10 cellular contexts compared by ENCODE assay signal in genomic region chr18:78980777-78981651, GRCh38. TPM values are rescaled to one million over a fixed set of nuclear protein-coding genes. Genes with fewer than 3 reads are reported as not detected.
DNase-seq lines count a peak whose midpoint lies in the region; ATAC-seq and TF ChIP-seq lines count a peak whose summit lies in the region.
"Had no signal": no experiment of that assay in that cellular context is flagged by ENCODE, and none has a peak within 500 bp of the region (broad histone marks: within the 10 kb centered on the region; RNA-seq: fewer than 3 reads in every experiment).

No MANE protein-coding gene starts in this region.

- H3K4me3 ChIP-seq in CD8-positive, alpha-beta T cell (ENCODE audit: low read depth, low read length) = no peak overlapping the region
- H3K4me3 ChIP-seq in HUES6 (ENCODE audit: low read depth, low read length) = peak overlapping the region; percentile 82
- peak overlapping the region; percentile 53 for H3K4me3 ChIP-seq in ectodermal cell (ENCODE audit: insufficient read depth, low read depth, low read length)
- peak overlapping the region in 1 of 4 donors; percentile 7 for H3K4me3 ChIP-seq in gastrocnemius medialis

- ATAC-seq in CD8-positive, alpha-beta T cell = no peak
- ATAC-seq in natural killer cell treated with Interleukin-12 subunit alpha and Interleukin-12 subunit beta and Interleukin-15 and Interleukin-18, amount 100 ng/mL, for 72 hours = no peak
- ATAC-seq in gastrocnemius medialis (no peak), HG02840 (IDR thresholded peaks at IDR 0.05; ENCODE audit: low FRiP score, unreplicated experiment) (no peak), HG02798 (IDR thresholded peaks at IDR 0.05; ENCODE audit: poor library complexity, unreplicated experiment) (no peak)

- H3K27me3 Mint-ChIP-seq in CD8-positive, alpha-beta T cell (ENCODE audit: low read depth) = peaks cover 64% of the 10 kb centered on the region
- peaks cover 45 to 73% of the 10 kb centered on the region in 2 donors for H3K27me3 Mint-ChIP-seq in natural killer cell treated with Interleukin-12 subunit alpha and Interleukin-12 subunit beta and Interleukin-15 and Interleukin-18, amount 100 ng/mL, for 72 hours

- no peak overlapping the region for H3K27ac Mint-ChIP-seq in CD8-positive, alpha-beta T cell
- no peak overlapping the region for H3K27ac Mint-ChIP-seq in natural killer cell treated with Interleukin-12 subunit alpha and Interleukin-12 subunit beta and Interleukin-15 and Interleukin-18, amount 100 ng/mL, for 72 hours

- peak overlapping the region; percentile 85 for H3K9ac ChIP-seq in HUES6 (ENCODE audit: low read length)

- no peaks in the 10 kb centered on the region for H3K36me3 Mint-ChIP-seq in CD8-positive, alpha-beta T cell
- no peaks in the 10 kb centered on the region for H3K36me3 Mint-ChIP-seq in natural killer cell treated with Interleukin-12 subunit alpha and Interleukin-12 subunit beta and Interleukin-15 and Interleukin-18, amount 100 ng/mL, for 72 hours

- CTCF ChIA-PET in CD8-positive, alpha-beta T cell (lab: Charles Lee) = no interaction called here

- peak overlapping the region; percentile 45 for H3K4me3 Mint-ChIP-seq in CD8-positive, alpha-beta T cell
- H3K4me3 Mint-ChIP-seq in natural killer cell treated with Interleukin-12 subunit alpha and Interleukin-12 subunit beta and Interleukin-15 and Interleukin-18, amount 100 ng/mL, for 72 hours = peak overlapping the region; percentile 1

- no peak overlapping the region for H3K27ac ChIP-seq in CD8-positive, alpha-beta T cell (ENCODE audit: low read depth, low read length)
- H3K27ac ChIP-seq in HUES6 (ENCODE audit: low read depth, low read length) (peak overlapping the region; percentile 87), ectodermal cell (ENCODE audit: insufficient read depth, low read depth, low read length, poor library complexity, severe bottlenecking) (peak overlapping the region; percentile 47), gastrocnemius medialis (no peak overlapping the region)

- 0 to 1% methylated on average over 78 of the region's 78 CpGs for WGBS in ectodermal cell, 2 experiments

- POLR2A ChIA-PET in CD8-positive, alpha-beta T cell (lab: Charles Lee) = no interaction called here

- TF ChIP-seq CTCF in CD8-positive, alpha-beta T cell (IDR thresholded peaks at IDR 0.05) = no peak
- no peak for TF ChIP-seq CTCF in gastrocnemius medialis (IDR thresholded peaks at IDR 0.05 in 4 of 5, conservative IDR thresholded peaks at IDR 0.05 in 1 of 5)

- H3K4me1 Mint-ChIP-seq in CD8-positive, alpha-beta T cell (ENCODE audit: low read depth) = peaks cover 18% of the 10 kb centered on the region
- peaks cover 0 to 3% of the 10 kb centered on the region in 2 donors for H3K4me1 Mint-ChIP-seq in natural killer cell treated with Interleukin-12 subunit alpha and Interleukin-12 subunit beta and Interleukin-15 and Interleukin-18, amount 100 ng/mL, for 72 hours (ENCODE audit: low read depth in 2 of 2)

- H3K9me3 Mint-ChIP-seq in CD8-positive, alpha-beta T cell = no peaks in the 10 kb centered on the region
- H3K9me3 Mint-ChIP-seq in natural killer cell treated with Interleukin-12 subunit alpha and Interleukin-12 subunit beta and Interleukin-15 and Interleukin-18, amount 100 ng/mL, for 72 hours = no peaks in the 10 kb centered on the region

- H3K27me3 ChIP-seq in CD8-positive, alpha-beta T cell (ENCODE audit: insufficient read depth, low read length) = peaks cover 18% of the 10 kb centered on the region
- H3K27me3 ChIP-seq in HUES6 (ENCODE audit: control insufficient read depth, insufficient read depth, low read length) (peaks cover 36% of the 10 kb centered on the region), ectodermal cell (ENCODE audit: control insufficient read depth, insufficient read depth, low read length, poor library complexity, severe bottlenecking) (peaks cover 88% of the 10 kb centered on the region), gastrocnemius medialis (peaks cover 85 to 91% (median 87%) of the 10 kb centered on the region in 3 donors)

- H3K9me3 ChIP-seq in CD8-positive, alpha-beta T cell (ENCODE audit: low read length) = no peaks in the 10 kb centered on the region
- no peaks in the 10 kb centered on the region for H3K9me3 ChIP-seq in HUES6 (ENCODE audit: control insufficient read depth, insufficient read depth, low read depth, low read length)
- no peaks in the 10 kb centered on the region for H3K9me3 ChIP-seq in ectodermal cell (ENCODE audit: control insufficient read depth, low read length)
- H3K9me3 ChIP-seq in gastrocnemius medialis = no peaks in the 10 kb centered on the region

- H3K36me3 ChIP-seq in CD8-positive, alpha-beta T cell (ENCODE audit: insufficient read depth, low read length) = no peaks in the 10 kb centered on the region
- H3K36me3 ChIP-seq in HUES6 (ENCODE audit: control insufficient read depth, insufficient read depth, low read length) = no peaks in the 10 kb centered on the region
- H3K36me3 ChIP-seq in ectodermal cell (ENCODE audit: control insufficient read depth, insufficient read depth, low read length) = no peaks in the 10 kb centered on the region
- no peaks in the 10 kb centered on the region for H3K36me3 ChIP-seq in gastrocnemius medialis

- intact Hi-C loops in CD8-positive, alpha-beta T cell (cut with DNase I, micrococcal nuclease) = loop anchor here (5.0 to 10.0 kb wide), 2 partner anchors 264 to 266 kb away; no protein-coding TSS in a partner anchor
- intact Hi-C loops in gastrocnemius medialis (cut with DNase I; ENCODE audit: low total_unique reads) = loop anchor here (10.0 kb wide), 1 partner anchor 84 kb away; the partner anchor contains the start of gene ATP9B

- no peak for TF ChIP-seq POLR2A in gastrocnemius medialis (IDR thresholded peaks at IDR 0.05)

- in situ Hi-C loops in gastrocnemius medialis (cut with MboI; ENCODE audit: low sequenced_read_pairs in 4 of 4) = loop anchor here in 2 of 4 donors (10.0 to 25.0 kb wide), 2 partner anchors 256 to 264 kb away; no protein-coding TSS in a partner anchor

- no peaks in the 10 kb centered on the region for H3K4me1 ChIP-seq in CD8-positive, alpha-beta T cell (ENCODE audit: insufficient read depth, low read length)
- peaks cover 34% of the 10 kb centered on the region for H3K4me1 ChIP-seq in HUES6 (ENCODE audit: control insufficient read depth, insufficient read depth, low read length)
- peaks cover 37% of the 10 kb centered on the region for H3K4me1 ChIP-seq in ectodermal cell (ENCODE audit: control insufficient read depth, insufficient read depth, low read length)
- H3K4me1 ChIP-seq in gastrocnemius medialis = peaks cover 0 to 5% of the 10 kb centered on the region in 2 donors

- DNase-seq in CD8-positive, alpha-beta T cell = no peak
- DNase-seq in natural killer cell treated with Interleukin-12 subunit alpha and Interleukin-12 subunit beta and Interleukin-15 and Interleukin-18, amount 100 ng/mL, for 72 hours (ENCODE audit: low spot score) = no peak
- no peak for DNase-seq in gastrocnemius medialis
- no peak for DNase-seq in SK-N-DZ (ENCODE audit: low spot score)
- DNase-seq: NCI-H526 treated with DMSO at 0.1 percent for 48 hours; stimulated activated CD8-positive, alpha-beta memory T cell treated with anti-CD3 and anti-CD28 coated beads, Interleukin-4, amount 100 ng/mL, for 48 hours had no signal

RNA-seq across cellular contexts. Expression of gene SALL3, which starts 1.4 kb away (rescaled TPM):
- not detected for total RNA-seq in CD8-positive, alpha-beta T cell
- 13.2 TPM for polyA plus RNA-seq in ectodermal cell (2013, experiment 1 of 4)
- polyA plus RNA-seq in ectodermal cell (2013, experiment 2 of 4) = 30.6 TPM
- polyA plus RNA-seq in ectodermal cell (2013, experiment 3 of 4) = 19.5 TPM
- 24.8 TPM for polyA plus RNA-seq in ectodermal cell (2013, experiment 4 of 4)
- total RNA-seq in natural killer cell treated with Interleukin-12 subunit alpha and Interleukin-12 subunit beta and Interleukin-15 and Interleukin-18, amount 100 ng/mL, for 72 hours = not detected
- not detected for total RNA-seq in gastrocnemius medialis
- polyA plus RNA-seq in SK-N-DZ (2014; cell fraction: cytosol; rRNA removed) = 0.16 and 0.50 TPM in 2 replicates
- 0.07 and 2.8 TPM in 2 replicates for polyA plus RNA-seq in SK-N-DZ (2014; cell fraction: nucleus; rRNA removed)

Comparison
In these comparisons a context has a peak if more than half of its experiments do, and no peak if none do; other contexts are left out.
1. H3K27ac ChIP-seq: peak in HUES6 (single experiment) and ectodermal cell (single experiment); none in CD8-positive, alpha-beta T cell (single experiment) and gastrocnemius medialis (0 of 4).